ENCODE assay signal across 21 cellular contexts in the genomic region with DNA sequence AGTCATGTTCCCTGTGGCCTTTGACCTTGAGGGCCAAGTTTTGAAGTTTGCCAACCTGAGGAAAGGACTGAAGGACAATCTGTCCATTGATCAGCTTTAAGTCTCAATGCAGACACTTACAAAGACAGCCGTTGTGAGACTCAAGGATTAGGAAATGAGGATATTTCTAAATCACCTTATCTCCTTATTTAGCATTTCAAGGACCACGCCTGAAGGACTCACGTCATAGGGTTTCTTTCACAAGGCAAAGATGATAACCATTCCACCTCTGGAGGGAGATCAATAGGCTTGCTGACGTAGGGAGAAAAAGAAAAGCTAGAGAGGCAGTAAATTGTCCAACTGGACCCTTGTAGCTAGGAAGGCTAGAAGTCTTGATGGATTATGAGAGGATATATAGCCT.
"Had no signal": no experiment of that assay in that cellular context is flagged by ENCODE, and none has a peak within 500 bp of the region (broad histone marks: within the 10 kb centered on the region; RNA-seq: fewer than 3 reads in every experiment).

No MANE protein-coding gene starts in this region.

- FAIRE-seq: kidney had no signal

- H3K9me3 ChIP-seq: gastrocnemius medialis, psoas muscle, spleen, thoracic aorta, tibial nerve, upper lobe of left lung, uterus had no signal

- DNase-seq: cortex of kidney; effector CD4-positive, alpha-beta T cell; foreskin fibroblast; gastrocnemius medialis; head of caudate nucleus; kidney; natural killer cell; nucleus accumbens; posterior cingulate gyrus; psoas muscle; right cardiac atrium; spleen; stimulated activated CD4-positive, alpha-beta T cell treated with anti-CD3 and anti-CD28 coated beads, Interleukin-4, amount 100 ng/mL, for 4 hours; stimulated activated naive B cell treated with anti-CD40 and anti-IgM and Interleukin-4, amounts not matched to agents 10 μg/mL and 1 μg/mL and 100 μg/mL, for 72 hours; upper lobe of left lung; uterus had no signal

- ATAC-seq: gastrocnemius medialis; left lobe of liver; natural killer cell; psoas muscle; right cardiac atrium; stimulated activated naive B cell treated with anti-CD40 and anti-IgM and Interleukin-4, amounts not matched to agents 10 μg/mL and 1 μg/mL and 100 μg/mL, for 72 hours had no signal

- H3K36me3 ChIP-seq: gastrocnemius medialis, spleen, thoracic aorta, tibial nerve, upper lobe of left lung, uterus had no signal

- H3K4me3 ChIP-seq: gastrocnemius medialis, lung, psoas muscle, skin epidermis, spleen, thoracic aorta, tibial nerve, upper lobe of left lung, uterus had no signal

- H3K4me1 ChIP-seq: tibial nerve, uterus had no signal

- H3K27me3 ChIP-seq: gastrocnemius medialis, spleen, tibial nerve, upper lobe of left lung, uterus had no signal

- H3K27ac ChIP-seq: gastrocnemius medialis, psoas muscle, skin epidermis, spleen, thoracic aorta, tibial nerve, upper lobe of left lung, uterus had no signal
